In the genomic region with DNA sequence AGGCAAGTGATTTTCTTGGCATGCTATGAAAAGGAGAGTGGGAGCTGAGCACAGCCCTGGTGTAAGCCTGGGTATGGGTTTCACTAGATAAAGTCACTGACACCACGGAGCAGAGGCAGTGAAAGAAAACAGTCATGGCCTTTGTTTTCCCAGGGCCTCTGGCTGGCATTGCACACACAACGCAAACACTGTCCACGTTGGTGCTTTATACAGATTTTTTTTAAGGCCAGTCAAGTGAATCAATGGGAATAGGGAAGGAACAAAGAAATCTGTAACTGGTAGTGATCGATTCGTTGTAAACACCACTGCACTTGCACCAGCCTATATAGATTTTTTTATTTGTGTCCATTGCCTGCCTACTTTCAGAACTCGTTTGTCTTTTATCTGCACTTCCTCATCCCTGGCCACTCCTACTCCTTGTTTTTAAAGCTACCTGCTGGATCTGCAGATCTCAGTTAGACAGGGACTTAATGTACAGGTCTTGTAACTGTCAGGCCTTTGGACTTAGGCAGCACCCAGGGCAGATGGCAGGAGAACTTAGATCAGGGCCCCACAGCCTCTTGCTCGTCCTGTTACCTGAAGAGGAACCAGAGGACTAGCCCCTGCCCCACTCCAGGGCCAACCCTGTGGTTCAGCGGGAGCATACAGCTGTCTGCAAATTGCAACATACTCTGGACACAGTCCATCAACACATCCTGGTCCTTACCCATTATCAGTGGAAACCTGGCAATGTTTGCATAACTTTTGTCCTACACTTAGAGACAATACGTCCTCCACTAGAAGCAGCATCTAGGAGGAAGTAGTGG, we compare ENCODE assay signal across 8 cellular contexts. TPM values are rescaled to one million over a fixed set of nuclear protein-coding genes. Genes with fewer than 3 reads are reported as not detected.
DNase-seq lines count a peak whose midpoint lies in the region; ATAC-seq, FAIRE-seq and TF ChIP-seq lines count a peak whose summit lies in the region.

No MANE protein-coding gene starts in this region.

- H3K4me1 ChIP-seq in lower lobe of right lung (peaks cover 52% of the 10 kb centered on the region), aorta (ENCODE audit: control insufficient read depth in 1 of 2, insufficient read depth in 2 of 2, low read length in 2 of 2) (no peaks in the 10 kb centered on the region)

- H3K4me3 ChIP-seq in bronchial epithelial cell (ENCODE audit: low read depth, low read length) (no peak overlapping the region), lower lobe of right lung (no peak overlapping the region), aorta (ENCODE audit: low read length in 2 of 2) (no peak overlapping the region)

- intact Hi-C loops in lower lobe of right lung (cut with DNase I), result no loop called here
- intact Hi-C loops in aorta (cut with DNase I), result no loop called here

- FAIRE-seq in bronchial epithelial cell (lab: Jason Lieb, UNC), result no peak

- TF ChIP-seq CTCF in bronchial epithelial cell (IDR thresholded peaks at IDR 0.05; ENCODE audit: insufficient read depth, low read length, severe bottlenecking) (no peak), lower lobe of right lung (IDR thresholded peaks at IDR 0.05) (no peak), GM10266 (IDR thresholded peaks at IDR 0.05; ENCODE audit: control insufficient read depth, insufficient read depth, low read depth, missing control alignments) (no peak)

- 39 to 50% methylated on average over 9 of the region's 9 CpGs for WGBS in aorta, 2 donors

- H3K9me3 ChIP-seq in lower lobe of right lung (no peaks in the 10 kb centered on the region), aorta (ENCODE audit: control insufficient read depth, low read length) (no peaks in the 10 kb centered on the region)

- no peaks in the 10 kb centered on the region for H3K36me3 ChIP-seq in bronchial epithelial cell (ENCODE audit: control insufficient read depth, insufficient read depth, low read length)
- no peaks in the 10 kb centered on the region for H3K36me3 ChIP-seq in lower lobe of right lung
- H3K36me3 ChIP-seq in aorta (ENCODE audit: control insufficient read depth in 1 of 2, insufficient read depth in 2 of 2, low read length in 1 of 2), result no peaks in the 10 kb centered on the region

- peak; percentile 73 for DNase-seq in COLO668 (lab: John Stamatoyannopoulos, UW; ENCODE audit: unreplicated experiment)
- DNase-seq in NCI-H510A (lab: John Stamatoyannopoulos, UW), result peak; percentile 84
- DNase-seq in bronchial epithelial cell (ENCODE audit: low read depth), result peak; percentile 76
- DNase-seq in lower lobe of right lung, result peak; percentile 68
- DNase-seq in aorta, result no peak
- no peak for DNase-seq in GM10266 (ENCODE audit: extremely low spot score)

- ATAC-seq in lower lobe of right lung (peak; percentile 79 to 85), aorta (ENCODE audit: low FRiP score) (peak; percentile 36), HG02610 (IDR thresholded peaks at IDR 0.05; ENCODE audit: unreplicated experiment) (no peak), GM21576 (IDR thresholded peaks at IDR 0.05; ENCODE audit: unreplicated experiment) (no peak)

- H3K27me3 ChIP-seq in bronchial epithelial cell (ENCODE audit: control insufficient read depth, insufficient read depth, low read length) (no peaks in the 10 kb centered on the region), lower lobe of right lung (ENCODE audit: low read depth) (no peaks in the 10 kb centered on the region), aorta (ENCODE audit: control insufficient read depth in 1 of 2, insufficient read depth in 2 of 2, low read length in 1 of 2) (no peaks in the 10 kb centered on the region)

- H3K27ac ChIP-seq in lower lobe of right lung (peak overlapping the region; percentile 66), aorta (ENCODE audit: low read depth in 1 of 2, low read length in 2 of 2) (peak overlapping the region in 1 of 2 donors; percentile 27)

RNA-seq across cellular contexts. Expression of a gene that starts 10.6 kb away (rescaled TPM):
- not detected in 2 replicates for total RNA-seq in bronchial epithelial cell
- not detected for total RNA-seq in lower lobe of right lung
- total RNA-seq in aorta, result not detected
- 1 to 10 TPM in 1 of 2 donors, not detected in 1; 1.9 TPM for polyA plus RNA-seq in aorta

RNA-seq across cellular contexts. Expression of a gene that starts 34.2 kb away (rescaled TPM):
- total RNA-seq in bronchial epithelial cell (164 and 284 TPM in 2 replicates), lower lobe of right lung (68.9 TPM), aorta (10 to 100 TPM; 48.8 to 58.5 TPM)
- 1 to 10 TPM; 4.1 to 6.5 TPM for polyA plus RNA-seq in aorta

RNA-seq across cellular contexts. Expression of a gene that starts 52.7 kb away (rescaled TPM):
- 17.7 and 19.0 TPM in 2 replicates for total RNA-seq in bronchial epithelial cell
- total RNA-seq in lower lobe of right lung, result 27.4 TPM
- total RNA-seq in aorta, result 10 to 100 TPM; 28.5 to 37.8 TPM
- polyA plus RNA-seq in aorta, result 10 to 100 TPM; 20.0 to 26.3 TPM

Comparison
In these comparisons a context has a peak if more than half of its experiments do, and no peak if none do; other contexts are left out.
1. DNase-seq: peak in COLO668 (single experiment), NCI-H510A (single experiment), bronchial epithelial cell (single experiment) and lower lobe of right lung (single experiment); none in aorta (0 of 2) and GM10266 (single experiment).
2. ATAC-seq: peak in lower lobe of right lung (2 of 2) and aorta (single experiment); none in HG02610 (single experiment) and GM21576 (single experiment).